ENCODE assay signal across 8 cellular contexts in genomic region chr5:107668154-107668932, GRCh38. TPM values are rescaled to one million over a fixed set of nuclear protein-coding genes. Genes with fewer than 3 reads are reported as not detected.
A peak's percentile ranks its signal among the peaks of the same experiment; 100 is the strongest.
DNase-seq lines count a peak whose midpoint lies in the region; ATAC-seq, FAIRE-seq and TF ChIP-seq lines count a peak whose summit lies in the region.
"Had no signal": no experiment of that assay in that cellular context is flagged by ENCODE, and none has a peak within 500 bp of the region (broad histone marks: within the 10 kb centered on the region; RNA-seq: fewer than 3 reads in every experiment).

No MANE protein-coding gene starts in this region.

- peak overlapping the region; percentile 78; the same call in 1 of the 2 replicates for H3K9ac ChIP-seq in HUES64 (ENCODE audit: low read depth, low read length)
- H3K9ac ChIP-seq in keratinocyte (ENCODE audit: control insufficient read depth, extremely low read depth, insufficient read depth, low read length), result peak overlapping the region; percentile 92

- dilution Hi-C loops in keratinocyte (cut with MboI; ENCODE audit: extremely low pct_ligation_motif_present, low sequenced_read_pairs), result no loop called here

- no peak for TF ChIP-seq EP300 in suprapubic skin (IDR thresholded peaks at IDR 0.05)

- peak overlapping the region in 4 of 5 experiments; percentile 58 to 89 (median 86) for H3K27ac Mint-ChIP-seq in brain

- H3K36me3 Mint-ChIP-seq in brain, result no peaks in the 10 kb centered on the region

- peaks cover 3% of the 10 kb centered on the region; the same call in 1 of the 2 replicates for H3K36me3 ChIP-seq in HUES64 (ENCODE audit: insufficient read depth, low read length)
- no peaks in the 10 kb centered on the region for H3K36me3 ChIP-seq in keratinocyte (ENCODE audit: control insufficient read depth in 2 of 2, extremely low read depth in 1 of 2, insufficient read depth in 2 of 2, low read length in 2 of 2)
- no peaks in the 10 kb centered on the region for H3K36me3 ChIP-seq in suprapubic skin

- peaks cover 32% of the 10 kb centered on the region for H3K4me1 Mint-ChIP-seq in brain

- DNase-seq in keratinocyte (ENCODE audit: low read depth, low spot score) (no peak), suprapubic skin (ENCODE audit: low spot score in 2 of 2) (no peak), LoVo (ENCODE audit: low spot score) (no peak), NCI-H748 (lab: John Stamatoyannopoulos, UW; ENCODE audit: unreplicated experiment) (no peak)
- DNase-seq: stimulated activated naive CD8-positive, alpha-beta T cell treated with anti-CD3 and anti-CD28 coated beads, Interleukin-15, Interleukin-2, amounts not matched to agents 100 U/mL and 50 U/mL, for 24 hours had no signal

- no peaks in the 10 kb centered on the region for H4K20me1 ChIP-seq in keratinocyte (ENCODE audit: control insufficient read depth, extremely low read depth, insufficient read depth, low read length)

- no peaks in the 10 kb centered on the region for H3K9me1 ChIP-seq in keratinocyte (ENCODE audit: control insufficient read depth, extremely low read depth, insufficient read depth, low read length)

- H3K27me3 ChIP-seq in HUES64 (ENCODE audit: insufficient read depth, low read length) (peaks cover 35% of the 10 kb centered on the region), keratinocyte (ENCODE audit: control insufficient read depth, extremely low read depth, insufficient read depth, low read length) (no peaks in the 10 kb centered on the region), suprapubic skin (peaks cover 7% of the 10 kb centered on the region)

- WGBS in HUES64, result 37% methylated on average over 5 of the region's 6 CpGs
- 28% methylated on average over 6 of the region's 6 CpGs for WGBS in suprapubic skin

- peak; percentile 29 for FAIRE-seq in keratinocyte (lab: Jason Lieb, UNC)

- no peak overlapping the region for H3K27ac ChIP-seq in HUES64 (ENCODE audit: low read depth, low read length)
- H3K27ac ChIP-seq in keratinocyte (ENCODE audit: control insufficient read depth, insufficient read depth, low read length), result peak overlapping the region; percentile 88
- H3K27ac ChIP-seq in suprapubic skin, result peak overlapping the region; percentile 92

- peak overlapping the region; percentile 81 for H3K4me2 ChIP-seq in keratinocyte (ENCODE audit: control insufficient read depth, extremely low read depth, insufficient read depth, low read depth, low read length)

- TF ChIP-seq POLR2A in suprapubic skin (IDR thresholded peaks at IDR 0.05), result no peak

- peak overlapping the region; percentile 84 for H2AFZ ChIP-seq in keratinocyte (ENCODE audit: control insufficient read depth, low read length)

- no peaks in the 10 kb centered on the region for H3K9me3 Mint-ChIP-seq in brain

- ATAC-seq in activated CD4-positive, CD25-positive, alpha-beta regulatory T cell treated with anti-CD3 and anti-CD28 coated beads, Interleukin-2, amount 50 U/mL, for 24 hours, result no peak
- ATAC-seq: stimulated activated naive CD8-positive, alpha-beta T cell treated with anti-CD3 and anti-CD28 coated beads, Interleukin-15, Interleukin-2, amounts not matched to agents 100 U/mL and 50 U/mL, for 24 hours had no signal

- H3K4me3 ChIP-seq in HUES64 (ENCODE audit: low read length) (peak overlapping the region; percentile 93), keratinocyte (ENCODE audit: control insufficient read depth in 2 of 3, extremely low read depth in 1 of 3, insufficient read depth in 2 of 3, low read depth in 1 of 3, low read length in 3 of 3) (peak overlapping the region; percentile 65 to 91 (median 82)), suprapubic skin (peak overlapping the region; percentile 71)

- H3K4me3 Mint-ChIP-seq in brain, result peak overlapping the region; percentile 88 to 98 (median 96)

- peaks cover 67% of the 10 kb centered on the region for H3K79me2 ChIP-seq in keratinocyte (ENCODE audit: control insufficient read depth, insufficient read depth, low read length)

- no peak for TF ChIP-seq CTCF in brain (conservative IDR thresholded peaks at IDR 0.05)
- peak in 1 of 3 experiments; percentile 10 for TF ChIP-seq CTCF in keratinocyte (optimal IDR thresholded peaks at IDR 0.05 in 1 of 3, IDR thresholded peaks at IDR 0.05 in 1 of 3, conservative IDR thresholded peaks at IDR 0.05 in 1 of 3; ENCODE audit: extremely low read depth in 1 of 3, insufficient read depth in 2 of 3, low read length in 3 of 3)
- no peak for TF ChIP-seq CTCF in suprapubic skin (IDR thresholded peaks at IDR 0.05)

- H3K4me1 ChIP-seq in HUES64 (ENCODE audit: insufficient read depth, low read length), result peaks cover 27% of the 10 kb centered on the region
- peaks cover 11% of the 10 kb centered on the region for H3K4me1 ChIP-seq in keratinocyte (ENCODE audit: control insufficient read depth, extremely low read depth, insufficient read depth, low read length)
- H3K4me1 ChIP-seq in suprapubic skin, result peaks cover 20% of the 10 kb centered on the region

- peaks cover 58% of the 10 kb centered on the region for H3K27me3 Mint-ChIP-seq in brain

- H3K9me3 ChIP-seq in HUES64 (ENCODE audit: insufficient read depth, low read depth, low read length) (no peaks in the 10 kb centered on the region), keratinocyte (ENCODE audit: control insufficient read depth, low read depth, low read length) (no peaks in the 10 kb centered on the region), suprapubic skin (no peaks in the 10 kb centered on the region)

RNA-seq across cellular contexts. Expression of gene EFNA5, which starts 2.4 kb away (rescaled TPM):
- polyA plus RNA-seq in HUES64 (2013, experiment 1 of 2), result 12.5 TPM
- 10.6 TPM for polyA plus RNA-seq in HUES64 (2013, experiment 2 of 2)
- polyA plus RNA-seq in brain (ENCODE audit: insufficient read depth, low read depth, low replicate concordance) (2.0 TPM), keratinocyte (2.8 to 5.9 TPM (median 4.8 TPM) in 3 replicates)
- 35.3 TPM for polyA plus RNA-seq in keratinocyte (2011; ENCODE audit: low read depth)
- polyA plus RNA-seq in keratinocyte (2011; cell fraction: cytosol; rRNA removed), result 1.9 and 3.9 TPM in 2 replicates
- polyA plus RNA-seq in keratinocyte (2011; cell fraction: nucleus; rRNA removed), result 13.1 and 14.5 TPM in 2 replicates
- polyA plus RNA-seq in keratinocyte (2012; ENCODE audit: low replicate concordance), result 5.9 and 13.0 TPM in 2 replicates
- polyA minus RNA-seq in keratinocyte, result 6.8 to 19.9 TPM (median 13.7 TPM) in 3 replicates
- polyA minus RNA-seq in keratinocyte (2011; cell fraction: cytosol; rRNA and poly(A)+ RNA removed), result 2.7 TPM
- polyA minus RNA-seq in keratinocyte (2011; cell fraction: nucleus; rRNA and poly(A)+ RNA removed), result 12.5 and 23.9 TPM in 2 replicates
- total RNA-seq in suprapubic skin, result 10 to 100 TPM; 21.3 to 47.0 (median 29.3) TPM
